In the genomic region with DNA sequence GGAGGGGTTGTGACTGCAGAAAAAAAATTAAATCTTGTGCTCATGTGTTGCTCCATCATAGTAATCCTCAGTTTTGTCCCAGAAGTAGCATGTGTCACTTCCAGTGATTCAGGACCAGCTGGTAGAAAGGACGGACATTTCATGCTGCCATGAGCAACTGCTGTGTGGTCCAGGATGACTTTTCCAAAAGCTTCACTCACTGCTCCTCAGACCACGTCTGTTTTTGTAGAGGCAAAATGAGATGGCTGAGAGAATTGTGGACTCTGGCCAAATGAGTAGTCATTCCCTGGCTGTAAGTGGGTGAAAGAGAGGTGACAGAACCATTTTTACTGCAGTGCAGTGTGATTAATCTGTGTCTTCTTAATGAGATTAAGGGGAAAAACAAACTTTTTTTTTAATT, we compare ENCODE assay signal across 10 cellular contexts.
DNase-seq lines count a peak whose midpoint lies in the region; ATAC-seq and TF ChIP-seq lines count a peak whose summit lies in the region.
"Had no signal": no experiment of that assay in that cellular context is flagged by ENCODE, and none has a peak within 500 bp of the region (broad histone marks: within the 10 kb centered on the region; RNA-seq: fewer than 3 reads in every experiment).

No MANE protein-coding gene starts in this region.

- peak overlapping the region; percentile 16 for H3K4me2 ChIP-seq in skeletal muscle satellite cell (ENCODE audit: low read length)

- TF ChIP-seq CTCF in gastroesophageal sphincter (IDR thresholded peaks at IDR 0.05): no peak

- ATAC-seq in gastroesophageal sphincter (peak; percentile 79), GM21737 (IDR thresholded peaks at IDR 0.05; ENCODE audit: unreplicated experiment) (no peak), HG02610 (IDR thresholded peaks at IDR 0.05; ENCODE audit: unreplicated experiment) (no peak)

- H3K9me3 ChIP-seq in adipocyte (ENCODE audit: control insufficient read depth, low read length) (no peaks in the 10 kb centered on the region), gastroesophageal sphincter (no peaks in the 10 kb centered on the region), skeletal muscle satellite cell (replicated peaks; ENCODE audit: low read length) (no peaks in the 10 kb centered on the region)

- H3K4me1 ChIP-seq in adipocyte (ENCODE audit: control insufficient read depth, insufficient read depth, low read length): peaks cover 9% of the 10 kb centered on the region
- no peaks in the 10 kb centered on the region for H3K4me1 ChIP-seq in gastroesophageal sphincter
- peaks cover 68% of the 10 kb centered on the region for H3K4me1 ChIP-seq in skeletal muscle satellite cell (ENCODE audit: control insufficient read depth, insufficient read depth, low read length)

- H3K9ac ChIP-seq in adipocyte (ENCODE audit: low read length) (no peak overlapping the region), skeletal muscle satellite cell (ENCODE audit: low read depth, low read length) (no peak overlapping the region)

- WGBS in gastroesophageal sphincter (ENCODE audit: low coverage in 1 of 2), 2 donors: 0 to 23% methylated on average over 1 to 2 of the region's 2 CpGs

- TF ChIP-seq EP300 in gastroesophageal sphincter (IDR thresholded peaks at IDR 0.05): no peak

- no peak overlapping the region for H3K27ac ChIP-seq in gastroesophageal sphincter
- H3K27ac ChIP-seq: SK-N-MC had no signal

- DNase-seq in HCEC 1CT: peak; percentile 79
- DNase-seq in adipocyte (ENCODE audit: low read depth): peak; percentile 52
- no peak for DNase-seq in NCI-H2081 treated with DMSO at 0.1 percent for 48 hours (lab: John Stamatoyannopoulos, UW)
- no peak for DNase-seq in activated CD4-positive, CD25-positive, alpha-beta regulatory T cell (lab: John Stamatoyannopoulos, UW)
- DNase-seq: DND-41 had no signal

- H3K36me3 ChIP-seq in adipocyte (ENCODE audit: control insufficient read depth, insufficient read depth, low read length, severe bottlenecking) (no peaks in the 10 kb centered on the region), gastroesophageal sphincter (no peaks in the 10 kb centered on the region), skeletal muscle satellite cell (ENCODE audit: insufficient read depth, low read length) (peaks cover 12% of the 10 kb centered on the region)

- no peak for TF ChIP-seq POLR2A in gastroesophageal sphincter (IDR thresholded peaks at IDR 0.05)

- H3K4me3 ChIP-seq in adipocyte (ENCODE audit: low read length) (no peak overlapping the region), gastroesophageal sphincter (no peak overlapping the region), skeletal muscle satellite cell (ENCODE audit: low read length) (no peak overlapping the region)
- H3K4me3 ChIP-seq: SK-N-MC had no signal

- H3K27me3 ChIP-seq in adipocyte (replicated peaks; ENCODE audit: control insufficient read depth, insufficient read depth, low read length) (no peaks in the 10 kb centered on the region), gastroesophageal sphincter (no peaks in the 10 kb centered on the region), skeletal muscle satellite cell (ENCODE audit: control insufficient read depth, insufficient read depth, low read length) (no peaks in the 10 kb centered on the region)

Comparison
In these comparisons a context has a peak if more than half of its experiments do, and no peak if none do; other contexts are left out.
1. DNase-seq: peak in HCEC 1CT (single experiment) and adipocyte (single experiment); none in NCI-H2081 treated with DMSO at 0.1 percent for 48 hours (single experiment) and activated CD4-positive, CD25-positive, alpha-beta regulatory T cell (0 of 4).